Comparison of ENCODE assay signal across 23 cellular contexts in genomic region chr12:5222011-5222461, GRCh38.
DNase-seq lines count a peak whose midpoint lies in the region; ATAC-seq, FAIRE-seq and TF ChIP-seq lines count a peak whose summit lies in the region.
"Had no signal": no experiment of that assay in that cellular context is flagged by ENCODE, and none has a peak within 500 bp of the region (broad histone marks: within the 10 kb centered on the region; RNA-seq: fewer than 3 reads in every experiment).

No MANE protein-coding gene starts in this region.

- no peak overlapping the region for H2BK15ac ChIP-seq in H1 (ENCODE audit: low read length)

- no peak for TF ChIP-seq POLR2A in H1 (IDR thresholded peaks at IDR 0.05; ENCODE audit: control extremely low read depth in 1 of 2, low read depth in 2 of 2, low read length in 2 of 2)

- no peak overlapping the region for H3K4me3 ChIP-seq in HEK293 (ENCODE audit: low read depth, low read length)
- no peak overlapping the region for H3K4me3 ChIP-seq in H1 (ENCODE audit: extremely low read depth in 1 of 4, insufficient read depth in 2 of 4, low read depth in 3 of 4, low read length in 4 of 4)
- H3K4me3 ChIP-seq: adrenal gland, spleen, vagina had no signal

- CTCF ChIA-PET in HEK293 (lab: Yijun Ruan, JAX) (no interaction called here), H1 (lab: Charles Lee; ENCODE audit: partially characterized antibody) (interaction anchor here (0.9 to 2.5 kb wide), 4 partner anchors 36 to 206 kb away, joined by 3 to 8 read pairs (median 4); no protein-coding TSS in a partner anchor)

- H2AFZ ChIP-seq in H1 (ENCODE audit: low read length), result no peak overlapping the region

- no peak overlapping the region for H2BK5ac ChIP-seq in H1 (ENCODE audit: low read depth, low read length)

- H3K4me1 ChIP-seq in HEK293 (ENCODE audit: control insufficient read depth, insufficient read depth, low read length) (no peaks in the 10 kb centered on the region), H1 (replicated peaks in 1 of 4; ENCODE audit: control insufficient read depth in 3 of 4, insufficient read depth in 4 of 4, low read length in 3 of 4) (peaks cover 11 to 18% (median 16%) of the 10 kb centered on the region in 4 experiments)
- H3K4me1 ChIP-seq: adrenal gland, vagina had no signal

- peak overlapping the region; percentile 54 to 60 for H3K4me2 ChIP-seq in H1 (ENCODE audit: insufficient read depth in 1 of 2, low read depth in 2 of 2, low read length in 2 of 2)
- H3K4me2 ChIP-seq: KMS-11 had no signal

- H3K79me2 ChIP-seq in H1 (ENCODE audit: control insufficient read depth in 1 of 2, insufficient read depth in 2 of 2, low read length in 2 of 2), result no peaks in the 10 kb centered on the region

- WGBS in H1 (ENCODE audit: extremely low coverage in 1 of 2, insufficient coverage in 1 of 2, insufficient read length in 1 of 2, insufficient replicate concordance in 2 of 2, low coverage in 1 of 2, low lambda C conversion rate in 2 of 2, missing lambda C conversion rate in 1 of 2), 2 experiments, result 11% methylated on average over 2 of the region's 2 CpGs; no CpG with 5 or more reads in 1 of the 2 experiments

- H2BK120ac ChIP-seq in H1 (replicated peaks; ENCODE audit: low read depth, low read length), result no peak overlapping the region

- H3K4ac ChIP-seq in H1 (replicated peaks; ENCODE audit: insufficient read length, low read depth, low read length), result no peak overlapping the region

- TF ChIP-seq CTCF in HEK293 (tag by site-specific recombination; IDR thresholded peaks at IDR 0.05), result no peak
- no peak for TF ChIP-seq CTCF in H1 (IDR thresholded peaks at IDR 0.05; ENCODE audit: control extremely low read depth in 1 of 3, insufficient read depth in 1 of 3, low read depth in 1 of 3, low read length in 3 of 3)
- no peak for TF ChIP-seq CTCF in omental fat pad (IDR thresholded peaks at IDR 0.05)

- no peak overlapping the region for H3K18ac ChIP-seq in H1 (ENCODE audit: extremely low read depth, low read length)

- DNase-seq in A172 (ENCODE audit: low spot score) (peak; percentile 10), NCI-H2227 treated with DMSO at 0.1 percent for 48 hours (lab: John Stamatoyannopoulos, UW) (peak; percentile 44), H1 (ENCODE audit: low read depth in 1 of 2, low spot score in 2 of 2) (peak in 1 of 2 experiments; percentile 78), omental fat pad (ENCODE audit: low spot score) (no peak), dermis blood vessel endothelial cell (no peak), COLO829 (ENCODE audit: low spot score) (no peak)
- DNase-seq: activated CD4-positive, alpha-beta T cell treated with anti-CD3 and anti-CD28 coated beads, Interleukin-2, amount 50 U/mL, for 1 hour; activated CD8-positive, alpha-beta memory T cell treated with anti-CD3 and anti-CD28 coated beads, Interleukin-2, amount 50 U/mL, for 4 hours; activated effector memory CD4-positive, alpha-beta T cell treated with Interleukin-2 at 50 U/mL for 16 hours; adrenal gland; foreskin melanocyte; left colon; NCI-H1105 treated with DMSO at 0.1 percent for 48 hours; NCI-H510A; Right ventricle myocardium superior; spleen; T-helper 1 cell had no signal

- peak in 1 of 2 experiments; percentile 86; a peak in 1 of 3 replicates for TF ChIP-seq EP300 in H1 (IDR thresholded peaks at IDR 0.05; ENCODE audit: borderline replicate concordance in 1 of 2, low read depth in 2 of 2, low read length in 2 of 2)

- no peak overlapping the region for H4K8ac ChIP-seq in H1 (ENCODE audit: extremely low read depth, insufficient read depth, low read length)

- no peak overlapping the region for H3K56ac ChIP-seq in H1 (replicated peaks; ENCODE audit: insufficient read length, low read depth, low read length)

- no peak overlapping the region for H3K9ac ChIP-seq in H1 (replicated peaks in 1 of 4; ENCODE audit: extremely low read depth in 1 of 4, low read depth in 3 of 4, low read length in 3 of 4)
- H3K9ac ChIP-seq: KMS-11 had no signal

- ATAC-seq in omental fat pad (ENCODE audit: low FRiP score) (no peak), HG03460 (IDR thresholded peaks at IDR 0.05; ENCODE audit: unreplicated experiment) (no peak)
- ATAC-seq: left colon had no signal

- H3K27me3 ChIP-seq in H1 (replicated peaks in 1 of 4; ENCODE audit: control insufficient read depth in 3 of 4, extremely low read depth in 1 of 4, insufficient read depth in 3 of 4, low read length in 3 of 4), result peaks cover 0 to 12% (median 5%) of the 10 kb centered on the region in 4 experiments; a peak in 6 of 7 replicates
- H3K27me3 ChIP-seq: adrenal gland, vagina had no signal

- no peak overlapping the region for H3K14ac ChIP-seq in H1 (ENCODE audit: insufficient read length)

- H3K23me2 ChIP-seq in H1 (ENCODE audit: low read depth, low read length), result peaks cover 2% of the 10 kb centered on the region; the same call in 1 of the 2 replicates

- H4K91ac ChIP-seq in H1 (replicated peaks; ENCODE audit: insufficient read length, low read length), result no peak overlapping the region

- H3K27ac ChIP-seq in HEK293 (ENCODE audit: extremely low read depth, low read depth, low read length) (no peak overlapping the region), H1 (ENCODE audit: low read depth, low read length) (no peak overlapping the region)
- H3K27ac ChIP-seq: adrenal gland, C4-2B, KMS-11, spleen, vagina had no signal

- H4K5ac ChIP-seq in H1 (ENCODE audit: insufficient read length, low read depth, low read length), result no peak overlapping the region

- H2BK20ac ChIP-seq in H1 (ENCODE audit: low read length), result no peak overlapping the region

- H3K9me3 ChIP-seq in HEK293 (ENCODE audit: control insufficient read depth, insufficient read depth, low read depth, low read length) (no peaks in the 10 kb centered on the region), H1 (ENCODE audit: insufficient read depth in 2 of 2, low read depth in 1 of 2, low read length in 1 of 2) (no peaks in the 10 kb centered on the region)
- H3K9me3 ChIP-seq: adrenal gland, spleen, vagina had no signal

- H3K23ac ChIP-seq in H1 (ENCODE audit: insufficient read length), result no peak overlapping the region

- H3K36me3 ChIP-seq in HEK293 (ENCODE audit: control insufficient read depth in 2 of 2, insufficient read depth in 1 of 2, low read length in 2 of 2) (no peaks in the 10 kb centered on the region), H1 (ENCODE audit: control insufficient read depth in 2 of 4, insufficient read depth in 4 of 4, low read length in 3 of 4) (no peaks in the 10 kb centered on the region; a peak in 1 of 8 replicates)
- H3K36me3 ChIP-seq: adrenal gland, spleen, vagina had no signal

- H3K79me1 ChIP-seq in H1 (ENCODE audit: low read depth, low read length), result peaks cover 2% of the 10 kb centered on the region; the same call in 1 of the 2 replicates

- no peak overlapping the region for H2BK12ac ChIP-seq in H1 (ENCODE audit: low read depth, low read length)

- no peak overlapping the region for H2AK5ac ChIP-seq in H1 (ENCODE audit: low read depth, low read length)

- peak; percentile 77 for FAIRE-seq in H1 (lab: Jason Lieb, UNC)
- FAIRE-seq: bronchial epithelial cell had no signal

- POLR2A ChIA-PET in HEK293 (lab: Yijun Ruan, JAX), result no interaction called here
- POLR2A ChIA-PET in H1 (lab: Charles Lee; ENCODE audit: partially characterized antibody), result interaction anchor here (0.6 to 1.0 kb wide), 9 partner anchors 11 to 215 kb away, joined by 3 to 4 read pairs (median 3); no protein-coding TSS in a partner anchor

- TF ChIP-seq RAD21 in H1 (IDR thresholded peaks at IDR 0.05 in 1 of 2, conservative IDR thresholded peaks at IDR 0.05 in 1 of 2; ENCODE audit: low read depth in 2 of 2, low read length in 2 of 2), result peak in 1 of 2 experiments; percentile 19; a peak in 1 of 4 replicates

- H4K20me1 ChIP-seq in H1 (replicated peaks in 1 of 2; ENCODE audit: control insufficient read depth in 1 of 2, insufficient read depth in 2 of 2, low read length in 2 of 2), result no peaks in the 10 kb centered on the region

TF ChIP-seq in HEK293, 187 proteins besides CTCF, POLR2A, EP300 and RAD21:
- no peak for TF ChIP-seq ZNF426 (tag by site-specific recombination; IDR thresholded peaks at IDR 0.05)
- no peak for TF ChIP-seq ZNF335 (tag by site-specific recombination; conservative IDR thresholded peaks at IDR 0.05)
- 0 out of 2 replicates have a peak, but pooled peaks have one; percentile 49 for TF ChIP-seq ZNF423 (tag by site-specific recombination; IDR thresholded peaks at IDR 0.05)
- peak; percentile 98 for TF ChIP-seq WT1 (tag by site-specific recombination; IDR thresholded peaks at IDR 0.05)
- peak; percentile 96 for TF ChIP-seq ZIC2 (tag by site-specific recombination; IDR thresholded peaks at IDR 0.05)
- peak; percentile 62 for TF ChIP-seq GLIS1 (tag by site-specific recombination; IDR thresholded peaks at IDR 0.05)
- no peak for TF ChIP-seq ZFP3 (tag by site-specific recombination; IDR thresholded peaks at IDR 0.05; ENCODE audit: low read depth)
- no peak for TF ChIP-seq ZNF558 (tag by site-specific recombination; IDR thresholded peaks at IDR 0.05)
- TF ChIP-seq ZNF184 (tag by site-specific recombination; IDR thresholded peaks at IDR 0.05), result no peak
- TF ChIP-seq ZNF19 (tag by site-specific recombination; IDR thresholded peaks at IDR 0.05; ENCODE audit: low read depth), result no peak

TF ChIP-seq in H1, 55 proteins besides CTCF, POLR2A, EP300 and RAD21 (continues in another document):
- no peak for TF ChIP-seq JUN (IDR thresholded peaks at IDR 0.05; ENCODE audit: low read depth, low read length)
- TF ChIP-seq EGR1 (IDR thresholded peaks at IDR 0.05; ENCODE audit: borderline replicate concordance, low read depth, low read length), result no peak; the same call in 1 of the 2 replicates
- no peak for TF ChIP-seq SIX5 (IDR thresholded peaks at IDR 0.05; ENCODE audit: low read depth, low read length)
- no peak for TF ChIP-seq SRF (IDR thresholded peaks at IDR 0.05; ENCODE audit: low read depth, low read length)
- no peak for TF ChIP-seq TBP (IDR thresholded peaks at IDR 0.05; ENCODE audit: low read depth, low read length)
- TF ChIP-seq POU5F1 (IDR thresholded peaks at IDR 0.05; ENCODE audit: low read depth, low read length), result 0 out of 2 replicates have a peak, but pooled peaks have one; percentile 7
- peak; percentile 95 for TF ChIP-seq NANOG (IDR thresholded peaks at IDR 0.05; ENCODE audit: insufficient read depth, low read depth, low read length, poor library complexity, severe bottlenecking)
- peak; percentile 47 to 83; a peak in 2 of 4 replicates for TF ChIP-seq HDAC2 (IDR thresholded peaks at IDR 0.05; ENCODE audit: borderline replicate concordance in 1 of 2, low read depth in 2 of 2, low read length in 2 of 2)
- TF ChIP-seq CHD2 (IDR thresholded peaks at IDR 0.05; ENCODE audit: low read length), result no peak
- TF ChIP-seq JUND (IDR thresholded peaks at IDR 0.05; ENCODE audit: low read length), result no peak
- TF ChIP-seq ASH2L (IDR thresholded peaks at IDR 0.05; ENCODE audit: low read length), result peak; percentile 30
- TF ChIP-seq RFX5 (IDR thresholded peaks at IDR 0.05; ENCODE audit: borderline replicate concordance, low read depth, low read length), result no peak
- no peak for TF ChIP-seq EZH2 (IDR thresholded peaks at IDR 0.05; ENCODE audit: low read depth, low read length, severe bottlenecking)

Comparison
In these comparisons a context has a peak if more than half of its experiments do, and no peak if none do; other contexts are left out.
1. DNase-seq: peak in A172 (single experiment) and NCI-H2227 treated with DMSO at 0.1 percent for 48 hours (single experiment); none in omental fat pad (single experiment), dermis blood vessel endothelial cell (single experiment) and COLO829 (single experiment).